Comparison of ENCODE assay signal across 8 cellular contexts in genomic region chr14:94485944-94486841, GRCh38. TPM values are rescaled to one million over a fixed set of nuclear protein-coding genes. Genes with fewer than 3 reads are reported as not detected.
A peak's percentile ranks its signal among the peaks of the same experiment; 100 is the strongest.
DNase-seq lines count a peak whose midpoint lies in the region; ATAC-seq, FAIRE-seq and TF ChIP-seq lines count a peak whose summit lies in the region.

No MANE protein-coding gene starts in this region.

- H3K36me3 ChIP-seq in kidney (ENCODE audit: control insufficient read depth in 1 of 2, insufficient read depth in 2 of 2, low read length in 2 of 2), result no peaks in the 10 kb centered on the region

- H3K27ac ChIP-seq in A549, result peak overlapping the region; percentile 37 to 40; a peak in 1 of 6 replicates
- H3K27ac ChIP-seq in kidney (ENCODE audit: low read depth in 2 of 2, low read length in 2 of 2), result no peak overlapping the region

- peak; percentile 79 to 87 for TF ChIP-seq RAD21 in A549 (conservative IDR thresholded peaks at IDR 0.05 in 1 of 2, IDR thresholded peaks at IDR 0.05 in 1 of 2)

- H3K4me1 ChIP-seq in A549, result 0 out of 3 replicates have a peak, but pooled peaks cover 3% of the 10 kb centered on the region
- H3K4me1 ChIP-seq in kidney (ENCODE audit: control insufficient read depth in 1 of 2, insufficient read depth in 1 of 2, low read depth in 1 of 2, low read length in 2 of 2), result peaks cover 0 to 9% of the 10 kb centered on the region in 2 donors

- TF ChIP-seq EP300 in A549 (IDR thresholded peaks at IDR 0.05), result no peak

- intact Hi-C loops in kidney (cut with DNase I), result no loop called here

- DNase-seq in A549 (ENCODE audit: low read depth in 1 of 2, low spot score in 1 of 2), result peak; percentile 37 to 63
- DNase-seq in LHCN-M2 (ENCODE audit: low read depth), result peak; percentile 40
- DNase-seq in UCSD-AML1 (lab: John Stamatoyannopoulos, UW; ENCODE audit: unreplicated experiment), result peak; percentile 37
- peak; percentile 7 for DNase-seq in central memory CD4-positive, alpha-beta T cell
- DNase-seq in kidney, result no peak
- DNase-seq in stimulated activated CD4-positive, alpha-beta T cell treated with anti-CD3 and anti-CD28 coated beads, Interleukin-2, amount 100 ng/mL, for 24 hours, result peak; percentile 58 to 61

- no peak overlapping the region for H3K4me3 ChIP-seq in A549
- peak overlapping the region; percentile 25 to 34 for H3K4me3 ChIP-seq in kidney (ENCODE audit: low read length in 2 of 2)

- peak overlapping the region; percentile 60 for H3K4me2 ChIP-seq in A549

- H3K9me3 ChIP-seq in A549 (no peaks in the 10 kb centered on the region), kidney (ENCODE audit: control insufficient read depth in 1 of 2, low read length in 2 of 2) (no peaks in the 10 kb centered on the region)

- FAIRE-seq in A549 (lab: Jason Lieb, UNC) (no peak), kidney (lab: Jason Lieb, UNC) (no peak)

- peak; percentile 80 to 91 for ATAC-seq in A549
- no peak for ATAC-seq in GM19463 (IDR thresholded peaks at IDR 0.05; ENCODE audit: unreplicated experiment)

- CTCF ChIA-PET in A549 (lab: Yijun Ruan, JAX), result interaction anchor here (0.5 to 4.0 kb wide), 75 partner anchors 9 to 450 kb away, joined by 3 to 47 read pairs (median 4); partner anchors contain the start of genes SERPINA11, SERPINA2, SERPINA4 and SERPINA5

- peak overlapping the region in 1 of 2 donors; percentile 34 for H3K9ac ChIP-seq in kidney (ENCODE audit: low read length in 2 of 2)

- no peak for TF ChIP-seq POLR2A in A549 (IDR thresholded peaks at IDR 0.05; ENCODE audit: low read length)

- 10% methylated on average over 25 of the region's 26 CpGs for WGBS in A549 (ENCODE audit: missing lambda C conversion rate)

- TF ChIP-seq CTCF in A549 (IDR thresholded peaks at IDR 0.05), result peak; percentile 96
- peak; percentile 99 for TF ChIP-seq CTCF in GM12874 (IDR thresholded peaks at IDR 0.05; ENCODE audit: insufficient read depth, low read depth, low read length)
- TF ChIP-seq CTCF in kidney (IDR thresholded peaks at IDR 0.05; ENCODE audit: borderline replicate concordance, extremely low read depth, insufficient read depth), result peak; percentile 92

- POLR2A ChIA-PET in A549 (lab: Yijun Ruan, JAX), result interaction anchor here (0.8 to 0.9 kb wide), 2 partner anchors 9 to 144 kb away, joined by 3 to 4 read pairs; no protein-coding TSS in a partner anchor

TF ChIP-seq in A549, 52 proteins besides CTCF, POLR2A, EP300 and RAD21:
- TF ChIP-seq SMC3 (IDR thresholded peaks at IDR 0.05) (peak; percentile 87), ZC3H11A (IDR thresholded peaks at IDR 0.05) (no peak), KDM5A (IDR thresholded peaks at IDR 0.05) (peak; percentile 23; the same call in 1 of the 2 replicates)

RNA-seq across cellular contexts. Expression of gene SERPINA9, which starts 10.2 kb away (rescaled TPM):
- polyA plus RNA-seq in A549 (2011; rRNA removed) (not detected in 2 replicates), A549 (2017; fragmentation: RNase III; extraction: RNeasy Plus Mini Kit Qiagen cat#74134 plus additional on column Dnase treatment) (not detected in 3 replicates), kidney (ENCODE audit: insufficient read depth, low read depth, low replicate concordance) (not detected)
- polyA plus RNA-seq in A549 (2012; cell fraction: cytosol; rRNA removed), result 0.03 TPM in 1 of 2 replicates, not detected in the other
- polyA plus RNA-seq in A549 (2012; cell fraction: nucleus; rRNA removed), result not detected in 2 replicates
- not detected in 2 replicates for polyA minus RNA-seq in A549 (2011; rRNA and poly(A)+ RNA removed)
- total RNA-seq in LHCN-M2 (2014; rRNA removed) (0.32 TPM in 1 of 2 replicates, not detected in the other), kidney (not detected)
- 0.79 TPM for polyA plus RNA-seq in LHCN-M2 (2012)

RNA-seq across cellular contexts. Expression of gene SERPINA12, which starts 23.1 kb away (rescaled TPM):
- not detected in 2 replicates for polyA plus RNA-seq in A549 (2011; rRNA removed)
- polyA plus RNA-seq in A549 (2012; cell fraction: cytosol; rRNA removed), result not detected in 2 replicates
- polyA plus RNA-seq in A549 (2012; cell fraction: nucleus; rRNA removed), result not detected in 2 replicates
- polyA plus RNA-seq in A549 (2017; fragmentation: RNase III; extraction: RNeasy Plus Mini Kit Qiagen cat#74134 plus additional on column Dnase treatment), result not detected in 3 replicates
- polyA minus RNA-seq in A549 (2011; rRNA and poly(A)+ RNA removed), result not detected in 2 replicates
- not detected in 2 replicates for total RNA-seq in LHCN-M2 (2014; rRNA removed)
- 0.12 TPM for polyA plus RNA-seq in LHCN-M2 (2012)
- total RNA-seq in kidney, result not detected
- polyA plus RNA-seq in kidney (ENCODE audit: insufficient read depth, low read depth, low replicate concordance), result not detected

RNA-seq across cellular contexts. Expression of gene SERPINA11, which starts 33.6 kb away (rescaled TPM):
- polyA plus RNA-seq in A549 (2011; rRNA removed) (not detected in 2 replicates), A549 (2017; fragmentation: RNase III; extraction: RNeasy Plus Mini Kit Qiagen cat#74134 plus additional on column Dnase treatment) (not detected in 3 replicates), kidney (ENCODE audit: insufficient read depth, low read depth, low replicate concordance) (not detected)
- polyA plus RNA-seq in A549 (2012; cell fraction: cytosol; rRNA removed), result not detected in 2 replicates
- polyA plus RNA-seq in A549 (2012; cell fraction: nucleus; rRNA removed), result not detected in 2 replicates
- polyA minus RNA-seq in A549 (2011; rRNA and poly(A)+ RNA removed), result not detected in 2 replicates
- total RNA-seq in LHCN-M2 (2014; rRNA removed) (not detected in 2 replicates), kidney (not detected)
- polyA plus RNA-seq in LHCN-M2 (2012), result not detected

Comparison
In these comparisons a context has a peak if more than half of its experiments do, and no peak if none do; other contexts are left out.
1. H3K27ac ChIP-seq: peak in A549 (2 of 2); none in kidney (0 of 2).
2. Peak in every context shown above with its lines, with median percentiles within 50 percentile points of each other: CTCF ChIP-seq.